Comparison of ENCODE assay signal across 9 cellular contexts in the genomic region with DNA sequence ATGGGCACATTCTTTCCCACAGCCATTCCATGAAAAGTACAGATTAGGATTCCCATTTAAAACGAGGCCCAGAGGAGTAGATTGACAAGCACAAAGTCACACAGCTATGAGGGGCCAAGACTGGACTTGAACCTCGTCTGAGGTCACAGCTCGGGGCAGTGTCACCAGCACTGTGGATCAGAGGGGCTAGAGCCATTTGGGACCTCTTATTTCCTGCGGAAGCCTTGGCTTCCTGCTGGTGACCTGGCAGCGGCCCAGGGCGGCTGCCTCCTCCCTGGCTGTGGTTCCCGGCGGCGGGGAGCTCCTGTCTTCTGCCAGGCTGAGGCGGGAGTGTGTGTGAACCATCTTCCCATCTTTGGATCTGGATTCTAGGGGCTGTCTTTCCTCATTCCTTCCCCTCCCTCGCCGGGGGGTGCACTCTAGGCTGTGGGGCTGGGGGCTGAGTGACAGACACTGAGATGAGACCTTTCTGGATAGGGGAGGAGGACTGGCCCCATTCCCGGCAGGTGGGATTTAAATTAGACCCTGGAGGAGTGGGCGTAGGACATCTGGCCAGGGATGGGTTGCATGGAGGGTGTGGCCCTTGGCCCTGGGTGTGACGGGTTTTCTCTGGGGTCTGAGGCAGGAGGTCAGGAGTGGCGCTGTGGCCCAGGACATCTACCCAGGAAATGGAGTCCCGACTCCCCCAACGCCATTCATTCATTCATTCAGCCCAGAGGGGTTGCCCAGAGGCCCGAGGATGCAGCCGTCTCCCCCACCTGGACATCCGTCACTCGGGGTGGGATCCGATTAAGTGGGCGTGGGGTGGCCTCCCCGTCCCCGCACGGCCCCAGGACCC. TPM values are rescaled to one million over a fixed set of nuclear protein-coding genes. Genes with fewer than 3 reads are reported as not detected.
A peak's percentile ranks its signal among the peaks of the same experiment; 100 is the strongest.
DNase-seq lines count a peak whose midpoint lies in the region; ATAC-seq and TF ChIP-seq lines count a peak whose summit lies in the region.
"Had no signal": no experiment of that assay in that cellular context is flagged by ENCODE, and none has a peak within 500 bp of the region (broad histone marks: within the 10 kb centered on the region; RNA-seq: fewer than 3 reads in every experiment).

No MANE protein-coding gene starts in this region.

- peaks cover 17% of the 10 kb centered on the region for H3K4me1 ChIP-seq in CD8-positive, alpha-beta memory T cell (ENCODE audit: insufficient read depth, low read length)
- H3K4me1 ChIP-seq in SK-N-SH (ENCODE audit: control insufficient read depth in 1 of 2, insufficient read depth in 2 of 2, low read depth in 1 of 2, low read length in 1 of 2) (peaks cover 12 to 22% of the 10 kb centered on the region in 2 experiments; a peak in 2 of 4 replicates), lower lobe of right lung (peaks cover 37% of the 10 kb centered on the region), thoracic aorta (ENCODE audit: control insufficient read depth in 1 of 2, low read depth in 2 of 2) (peaks cover 12 to 30% of the 10 kb centered on the region in 2 donors)

- no peaks in the 10 kb centered on the region for H3K27me3 ChIP-seq in CD8-positive, alpha-beta memory T cell (ENCODE audit: insufficient read depth, low read length, poor library complexity, severe bottlenecking)
- H3K27me3 ChIP-seq in SK-N-SH (ENCODE audit: insufficient read depth) (no peaks in the 10 kb centered on the region), lower lobe of right lung (ENCODE audit: low read depth) (no peaks in the 10 kb centered on the region), thoracic aorta (replicated peaks; ENCODE audit: insufficient read depth) (no peaks in the 10 kb centered on the region)

- intact Hi-C loops in lower lobe of right lung (cut with DNase I) = no loop called here

- no peaks in the 10 kb centered on the region for H3K9me2 ChIP-seq in SK-N-SH

- 23% methylated on average over 5 of the region's 27 CpGs for WGBS in SK-N-SH (ENCODE audit: low lambda C conversion rate)

- H3K27ac ChIP-seq in CD8-positive, alpha-beta memory T cell (ENCODE audit: low read depth, low read length) = peak overlapping the region; percentile 54
- peak overlapping the region in 1 of 2 experiments; percentile 36; a peak in 1 of 4 replicates for H3K27ac ChIP-seq in SK-N-SH (ENCODE audit: low read depth in 2 of 2, low read length in 1 of 2)
- peak overlapping the region; percentile 7 to 72 for H3K27ac ChIP-seq in coronary artery
- H3K27ac ChIP-seq in lower lobe of right lung = peak overlapping the region; percentile 68
- H3K27ac ChIP-seq in thoracic aorta = no peak overlapping the region

- POLR2A ChIA-PET in CD8-positive, alpha-beta memory T cell (lab: Charles Lee) = no interaction called here
- POLR2A ChIA-PET in SK-N-SH (lab: Yijun Ruan, JAX) = interaction anchor here (0.6 to 2.3 kb wide), 3 partner anchors 10 to 39 kb away, joined by 3 to 11 read pairs (median 3); no protein-coding TSS in a partner anchor

- no peak for TF ChIP-seq RAD21 in SK-N-SH (IDR thresholded peaks at IDR 0.05; ENCODE audit: low read length)

- peak overlapping the region; percentile 82; the same call in 1 of the 2 replicates for H2AFZ ChIP-seq in SK-N-SH (ENCODE audit: low read depth)

- H3K4me1 Mint-ChIP-seq in CD8-positive, alpha-beta memory T cell = peaks cover 15 to 24% (median 19%) of the 10 kb centered on the region in 3 donors

- CTCF ChIA-PET in CD8-positive, alpha-beta memory T cell (lab: Charles Lee) = no interaction called here
- CTCF ChIA-PET in SK-N-SH (lab: Yijun Ruan, JAX) = interaction anchor here (1.0 to 1.7 kb wide), 4 partner anchors 26 to 50 kb away, joined by 3 to 7 read pairs (median 3); a partner anchor contains a TSS

- no peaks in the 10 kb centered on the region for H3K9me3 ChIP-seq in CD8-positive, alpha-beta memory T cell (ENCODE audit: low read length)
- H3K9me3 ChIP-seq in SK-N-SH (no peaks in the 10 kb centered on the region), lower lobe of right lung (no peaks in the 10 kb centered on the region), thoracic aorta (no peaks in the 10 kb centered on the region)

- peaks cover 14% of the 10 kb centered on the region for H4K20me1 ChIP-seq in SK-N-SH (ENCODE audit: insufficient read depth)

- DNase-seq in CD8-positive, alpha-beta memory T cell = peak in 3 of 5 donors; percentile 11 to 47 (median 40)
- DNase-seq in HCEC 1CT (peak; percentile 23), SK-N-SH (peak; percentile 77), coronary artery (ENCODE audit: low spot score) (no peak), lower lobe of right lung (peak; percentile 68), thoracic aorta (ENCODE audit: low spot score) (no peak), NCI-H2107 (lab: John Stamatoyannopoulos, UW) (no peak)

- H3K4me3 Mint-ChIP-seq in CD8-positive, alpha-beta memory T cell = peak overlapping the region; percentile 81 to 92 (median 87)

- peak overlapping the region; percentile 99 for H3K4me2 ChIP-seq in SK-N-SH

- ATAC-seq in lower lobe of right lung = peak; percentile 28 to 40
- no peak for ATAC-seq in thoracic aorta (ENCODE audit: insufficient number of reproducible peaks, low FRiP score, low read depth)
- ATAC-seq in GM21367 (IDR thresholded peaks at IDR 0.05; ENCODE audit: unreplicated experiment) = no peak

- H3K27ac Mint-ChIP-seq in CD8-positive, alpha-beta memory T cell = peak overlapping the region; percentile 39 to 94 (median 84)

- TF ChIP-seq CTCF in SK-N-SH (IDR thresholded peaks at IDR 0.05) (no peak), coronary artery (IDR thresholded peaks at IDR 0.05) (no peak), lower lobe of right lung (IDR thresholded peaks at IDR 0.05) (no peak), thoracic aorta (IDR thresholded peaks at IDR 0.05) (no peak)

- no peaks in the 10 kb centered on the region for H3K9me3 Mint-ChIP-seq in CD8-positive, alpha-beta memory T cell

- H3F3A ChIP-seq in SK-N-SH (replicated peaks; ENCODE audit: insufficient read depth) = peaks cover 5% of the 10 kb centered on the region

- H3K4me3 ChIP-seq in CD8-positive, alpha-beta memory T cell (ENCODE audit: low read length) = peak overlapping the region; percentile 75
- peak overlapping the region; percentile 79 to 92 for H3K4me3 ChIP-seq in SK-N-SH (ENCODE audit: low read depth in 2 of 2, low read length in 1 of 2)
- peak overlapping the region; percentile 94 for H3K4me3 ChIP-seq in coronary artery
- peak overlapping the region; percentile 97 for H3K4me3 ChIP-seq in lower lobe of right lung
- H3K4me3 ChIP-seq in thoracic aorta = peak overlapping the region; percentile 95

- peaks cover 24% of the 10 kb centered on the region for H3K79me2 ChIP-seq in SK-N-SH (ENCODE audit: insufficient read depth)

- H3K36me3 ChIP-seq in CD8-positive, alpha-beta memory T cell (ENCODE audit: insufficient read depth, low read length) = no peaks in the 10 kb centered on the region
- H3K36me3 ChIP-seq in SK-N-SH (replicated peaks in 1 of 2; ENCODE audit: control insufficient read depth in 1 of 2, insufficient read depth in 2 of 2, low read length in 1 of 2) = no peaks in the 10 kb centered on the region
- H3K36me3 ChIP-seq in lower lobe of right lung = peaks cover 6% of the 10 kb centered on the region
- H3K36me3 ChIP-seq in thoracic aorta = peaks cover 1% of the 10 kb centered on the region

- no peaks in the 10 kb centered on the region for H3K27me3 Mint-ChIP-seq in CD8-positive, alpha-beta memory T cell

- H3K9ac ChIP-seq in SK-N-SH = peak overlapping the region; percentile 60; the same call in 1 of the 2 replicates

- peaks cover 0 to 9% (median 0%) of the 10 kb centered on the region in 3 donors for H3K36me3 Mint-ChIP-seq in CD8-positive, alpha-beta memory T cell

- TF ChIP-seq EP300 in SK-N-SH (IDR thresholded peaks at IDR 0.05; ENCODE audit: borderline replicate concordance in 1 of 2, low read depth in 1 of 2, low read length in 1 of 2) = no peak

TF ChIP-seq in SK-N-SH, 30 proteins besides CTCF, POLR2A, EP300 and RAD21:
- TF ChIP-seq NFIC (IDR thresholded peaks at IDR 0.05; ENCODE audit: borderline replicate concordance) (peak; percentile 66), TAF1 (IDR thresholded peaks at IDR 0.05; ENCODE audit: borderline replicate concordance, low read depth, low read length) (no peak), FOXM1 (IDR thresholded peaks at IDR 0.05; ENCODE audit: low read depth) (no peak), FOXJ3 (CRISPR knock-in tag; IDR thresholded peaks at IDR 0.05) (no peak), CHD2 (IDR thresholded peaks at IDR 0.05; ENCODE audit: low read length, partially characterized antibody) (no peak)
- TF ChIP-seq, protein P1, sequence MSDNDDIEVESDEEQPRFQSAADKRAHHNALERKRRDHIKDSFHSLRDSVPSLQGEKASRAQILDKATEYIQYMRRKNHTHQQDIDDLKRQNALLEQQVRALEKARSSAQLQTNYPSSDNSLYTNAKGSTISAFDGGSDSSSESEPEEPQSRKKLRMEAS (IDR thresholded peaks at IDR 0.05; ENCODE audit: low read depth) = 0 out of 2 replicates have a peak, but pooled peaks have one; percentile 12

RNA-seq across cellular contexts. Expression of a gene that starts 0.9 kb away (rescaled TPM):
- 10 to 100 TPM; 43.8 to 44.0 TPM for total RNA-seq in CD8-positive, alpha-beta memory T cell
- polyA plus RNA-seq in CD8-positive, alpha-beta memory T cell = 61.3 TPM
- polyA plus RNA-seq in SK-N-SH (2012; rRNA removed) = 15.9 and 29.3 TPM in 2 replicates
- 8.2 and 16.2 TPM in 2 replicates for polyA plus RNA-seq in SK-N-SH (2012; cell fraction: cytosol; rRNA removed)
- 36.8 and 62.9 TPM in 2 replicates for polyA plus RNA-seq in SK-N-SH (2012; cell fraction: nucleus; rRNA removed)
- total RNA-seq in lower lobe of right lung (39.9 TPM), thoracic aorta (10 to 100 TPM; 45.1 to 59.0 TPM)

RNA-seq across cellular contexts. Expression of a gene that starts 30.4 kb away (rescaled TPM):
- not detected for total RNA-seq in CD8-positive, alpha-beta memory T cell
- polyA plus RNA-seq in CD8-positive, alpha-beta memory T cell = 0.39 TPM
- polyA plus RNA-seq in SK-N-SH (2012; rRNA removed) = 132 and 189 TPM in 2 replicates
- 91.7 and 112 TPM in 2 replicates for polyA plus RNA-seq in SK-N-SH (2012; cell fraction: cytosol; rRNA removed)
- 237 and 364 TPM in 2 replicates for polyA plus RNA-seq in SK-N-SH (2012; cell fraction: nucleus; rRNA removed)
- total RNA-seq in lower lobe of right lung = 11.9 TPM
- total RNA-seq in thoracic aorta = 10 to 100 TPM; 24.0 to 62.2 TPM
- total RNA-seq: T-helper 1 cell treated with Interleukin-12 subunit alpha and Interleukin-12 subunit beta and Interleukin-4 antibody, amounts not matched to agents 30 ng/mL and 1 ng/mL, for 36 hours had no signal

RNA-seq across cellular contexts. Expression of a gene that starts 43.0 kb away (rescaled TPM):
- total RNA-seq in CD8-positive, alpha-beta memory T cell = 100 to 1,000 TPM; 147 to 150 TPM
- 156 TPM for polyA plus RNA-seq in CD8-positive, alpha-beta memory T cell
- polyA plus RNA-seq in SK-N-SH (2012; rRNA removed) = 128 and 139 TPM in 2 replicates
- polyA plus RNA-seq in SK-N-SH (2012; cell fraction: cytosol; rRNA removed) = 141 and 150 TPM in 2 replicates
- 65.8 and 77.3 TPM in 2 replicates for polyA plus RNA-seq in SK-N-SH (2012; cell fraction: nucleus; rRNA removed)
- total RNA-seq in lower lobe of right lung (79.8 TPM), thoracic aorta (10 to 100 TPM; 81.5 to 98.9 TPM)

Comparison
In these comparisons a context has a peak if more than half of its experiments do, and no peak if none do; other contexts are left out.
1. DNase-seq: peak in CD8-positive, alpha-beta memory T cell (3 of 5), HCEC 1CT (single experiment), SK-N-SH (single experiment) and lower lobe of right lung (single experiment); none in coronary artery (single experiment), thoracic aorta (single experiment) and NCI-H2107 (single experiment).
2. H3K27ac ChIP-seq: peak in CD8-positive, alpha-beta memory T cell (single experiment), coronary artery (2 of 2) and lower lobe of right lung (single experiment); none in thoracic aorta (0 of 2).
3. ATAC-seq: peak in lower lobe of right lung (2 of 2); none in thoracic aorta (single experiment) and GM21367 (single experiment).
4. RNA of a gene that starts 30.4 kb away (total RNA-seq): 24.0 to 62.2 TPM in thoracic aorta and 11.9 TPM in lower lobe of right lung (single experiment); not detected in CD8-positive, alpha-beta memory T cell; every median in the first group is over 10 times any median in the second.
5. Peak in every context shown above with its lines, with median percentiles within 50 percentile points of each other: H3K4me3 ChIP-seq.